Comparison of ENCODE assay signal across 8 cellular contexts in genomic region chr2:25339791-25340339, GRCh38. TPM values are rescaled to one million over a fixed set of nuclear protein-coding genes. Genes with fewer than 3 reads are reported as not detected.
DNase-seq lines count a peak whose midpoint lies in the region; ATAC-seq and TF ChIP-seq lines count a peak whose summit lies in the region.

No MANE protein-coding gene starts in this region.

- no peaks in the 10 kb centered on the region for H3K9me3 Mint-ChIP-seq in effector memory CD8-positive, alpha-beta T cell
- no peaks in the 10 kb centered on the region for H3K9me3 Mint-ChIP-seq in natural killer cell

- peaks cover 34 to 46% of the 10 kb centered on the region in 2 donors for H3K4me1 Mint-ChIP-seq in effector memory CD8-positive, alpha-beta T cell (ENCODE audit: low read depth in 2 of 2)
- peaks cover 29 to 44% of the 10 kb centered on the region in 2 donors for H3K4me1 Mint-ChIP-seq in natural killer cell

- H3K36me3 Mint-ChIP-seq in effector memory CD8-positive, alpha-beta T cell (ENCODE audit: insufficient read depth), result peaks cover 4% of the 10 kb centered on the region
- no peaks in the 10 kb centered on the region for H3K36me3 Mint-ChIP-seq in natural killer cell

- DNase-seq in GM13976 (ENCODE audit: low spot score), result peak; percentile 31
- peak; percentile 80 for DNase-seq in NCI-H69 (lab: John Stamatoyannopoulos, UW)
- no peak for DNase-seq in effector memory CD8-positive, alpha-beta T cell
- DNase-seq in natural killer cell, result no peak
- DNase-seq in stimulated activated CD4-positive, alpha-beta T cell treated with anti-CD3 and anti-CD28 coated beads, Interleukin-4, amount 100 ng/mL, for 24 hours, result no peak
- DNase-seq in GM13977 (ENCODE audit: low spot score), result no peak
- no peak for DNase-seq in activated naive CD4-positive, alpha-beta T cell (lab: John Stamatoyannopoulos, UW)

- H3K27ac Mint-ChIP-seq in effector memory CD8-positive, alpha-beta T cell, result peak overlapping the region; percentile 7 to 52
- peak overlapping the region; percentile 1 to 58 for H3K27ac Mint-ChIP-seq in natural killer cell

- no peaks in the 10 kb centered on the region for H3K27me3 Mint-ChIP-seq in effector memory CD8-positive, alpha-beta T cell
- no peaks in the 10 kb centered on the region for H3K27me3 Mint-ChIP-seq in natural killer cell (ENCODE audit: low read depth in 2 of 2)

- H3K4me3 Mint-ChIP-seq in effector memory CD8-positive, alpha-beta T cell, result peak overlapping the region; percentile 70 to 76
- peak overlapping the region; percentile 76 for H3K4me3 Mint-ChIP-seq in natural killer cell

- intact Hi-C loops in natural killer cell (cut with micrococcal nuclease), result loop anchor here (5.0 kb wide), 1 partner anchor 33 kb away; no protein-coding TSS in a partner anchor

- in situ Hi-C loops in GM13976 (cut with MboI; ENCODE audit: low sequenced_read_pairs, unreplicated experiment), result no loop called here
- in situ Hi-C loops in GM13977 (cut with MboI; ENCODE audit: low pct_unique_long_range_greater_than_20kb, low sequenced_read_pairs, unreplicated experiment), result no loop called here

- ATAC-seq in effector memory CD8-positive, alpha-beta T cell (replicated peaks), result no peak
- ATAC-seq in natural killer cell, result no peak
- no peak for ATAC-seq in GM21723 (IDR thresholded peaks at IDR 0.05; ENCODE audit: unreplicated experiment)

- TF ChIP-seq CTCF in GM13976 (IDR thresholded peaks at IDR 0.05; ENCODE audit: borderline replicate concordance, control extremely low read depth, extremely low read depth, insufficient read depth, missing control alignments) (no peak), natural killer cell (IDR thresholded peaks at IDR 0.05) (no peak), GM13977 (IDR thresholded peaks at IDR 0.05; ENCODE audit: extremely low read depth, insufficient read depth, missing control alignments) (no peak)

RNA-seq across cellular contexts. Expression of gene DNMT3A, which starts 1.9 kb away (rescaled TPM):
- total RNA-seq in natural killer cell, result 10 to 100 TPM; 36.3 to 60.7 (median 45.2) TPM

Comparison
In these comparisons a context has a peak if more than half of its experiments do, and no peak if none do; other contexts are left out.
1. DNase-seq: peak in GM13976 (single experiment) and NCI-H69 (single experiment); none in effector memory CD8-positive, alpha-beta T cell (0 of 3), natural killer cell (single experiment), stimulated activated CD4-positive, alpha-beta T cell treated with anti-CD3 and anti-CD28 coated beads, Interleukin-4, amount 100 ng/mL, for 24 hours (single experiment), GM13977 (single experiment) and activated naive CD4-positive, alpha-beta T cell (0 of 4).